8 cellular contexts compared by ENCODE assay signal in genomic region chr12:27710592-27711311, GRCh38. TPM values are rescaled to one million over a fixed set of nuclear protein-coding genes. Genes with fewer than 3 reads are reported as not detected.
DNase-seq lines count a peak whose midpoint lies in the region; ATAC-seq, FAIRE-seq and TF ChIP-seq lines count a peak whose summit lies in the region.

Gene MRPS35 (plus strand): TSS chr12:27710832. CDS start chr12:27710844, 12 bp downstream.

- peak within 1 kb of the TSS; percentile 99 for H3K4me3 ChIP-seq in Jurkat, Clone E6-1 (ENCODE audit: low read length)
- H3K4me3 ChIP-seq in esophagus squamous epithelium: peak within 1 kb of the TSS; percentile 66 to 98 (median 86)

- H3K4me1 ChIP-seq in esophagus squamous epithelium: peaks cover 7 to 50% (median 22%) of the 10 kb centered on the region in 3 donors

- no peaks in the 10 kb centered on the region for H3K27me3 ChIP-seq in esophagus squamous epithelium

- peaks cover 20% of the 10 kb centered on the region for H3K4me1 Mint-ChIP-seq in activated T-cell treated with anti-CD3 and anti-CD28 coated beads, Interleukin-2, amount 50 U/mL, for 72 hours (ENCODE audit: low read depth)
- H3K4me1 Mint-ChIP-seq in naive B cell: peaks cover 28 to 38% (median 37%) of the 10 kb centered on the region in 3 donors
- peaks cover 28% of the 10 kb centered on the region for H3K4me1 Mint-ChIP-seq in stimulated activated effector memory CD8-positive, alpha-beta T cell treated with anti-CD3 and anti-CD28 coated beads, Interleukin-12 subunit alpha, Interleukin-12 subunit beta, amount 100 ng/mL, for 72 hours

- 0% methylated on average over 17 to 20 of the region's 46 CpGs for WGBS in esophagus squamous epithelium, 2 donors

- H3K36me3 ChIP-seq in esophagus squamous epithelium: peaks cover 0 to 24% (median 0%) of the 10 kb centered on the region in 3 donors

- no peaks in the 10 kb centered on the region for H3K9me3 Mint-ChIP-seq in activated T-cell treated with anti-CD3 and anti-CD28 coated beads, Interleukin-2, amount 50 U/mL, for 72 hours
- no peaks in the 10 kb centered on the region for H3K9me3 Mint-ChIP-seq in naive B cell
- no peaks in the 10 kb centered on the region for H3K9me3 Mint-ChIP-seq in stimulated activated effector memory CD8-positive, alpha-beta T cell treated with anti-CD3 and anti-CD28 coated beads, Interleukin-12 subunit alpha, Interleukin-12 subunit beta, amount 100 ng/mL, for 72 hours

- intact Hi-C loops in esophagus squamous epithelium (cut with DNase I): no loop called here

- DNase-seq in DMS79 treated with DMSO at 0.1 percent for 48 hours (lab: John Stamatoyannopoulos, UW) (peak; percentile 90), RCC 7860 (ENCODE audit: low spot score) (peak; percentile 72), esophagus squamous epithelium (lab: John Stamatoyannopoulos, UW) (peak; percentile 38), naive B cell (peak; percentile 93)
- DNase-seq in Jurkat, Clone E6-1 (ENCODE audit: low read depth, low spot score): peak; percentile 84
- peak; percentile 93 to 94 for DNase-seq in activated T-cell treated with anti-CD3 and anti-CD28 coated beads, Interleukin-2, amount 50 U/mL, for 72 hours
- DNase-seq in stimulated activated effector memory CD8-positive, alpha-beta T cell treated with anti-CD3 and anti-CD28 coated beads, Interleukin-12 subunit alpha, Interleukin-12 subunit beta, amount 100 ng/mL, for 72 hours (ENCODE audit: low spot score in 2 of 2): peak; percentile 84 to 95

- H3K27me3 Mint-ChIP-seq in activated T-cell treated with anti-CD3 and anti-CD28 coated beads, Interleukin-2, amount 50 U/mL, for 72 hours (ENCODE audit: low read depth): no peaks in the 10 kb centered on the region
- peaks cover 0 to 5% (median 0%) of the 10 kb centered on the region in 3 donors for H3K27me3 Mint-ChIP-seq in naive B cell

- peak in 2 of 6 experiments; percentile 4 to 34 for TF ChIP-seq CTCF in esophagus squamous epithelium (IDR thresholded peaks at IDR 0.05)

- peak within 1 kb of the TSS; percentile 81 for H3K27ac Mint-ChIP-seq in activated T-cell treated with anti-CD3 and anti-CD28 coated beads, Interleukin-2, amount 50 U/mL, for 72 hours
- peak within 1 kb of the TSS; percentile 95 to 99 (median 98) for H3K27ac Mint-ChIP-seq in naive B cell
- peak within 1 kb of the TSS; percentile 94 for H3K27ac Mint-ChIP-seq in stimulated activated effector memory CD8-positive, alpha-beta T cell treated with anti-CD3 and anti-CD28 coated beads, Interleukin-12 subunit alpha, Interleukin-12 subunit beta, amount 100 ng/mL, for 72 hours

- peak within 1 kb of the TSS; percentile 86 to 95 for H3K4me3 Mint-ChIP-seq in activated T-cell treated with anti-CD3 and anti-CD28 coated beads, Interleukin-2, amount 50 U/mL, for 72 hours
- peak within 1 kb of the TSS; percentile 92 to 99 (median 97) for H3K4me3 Mint-ChIP-seq in naive B cell
- H3K4me3 Mint-ChIP-seq in stimulated activated effector memory CD8-positive, alpha-beta T cell treated with anti-CD3 and anti-CD28 coated beads, Interleukin-12 subunit alpha, Interleukin-12 subunit beta, amount 100 ng/mL, for 72 hours: peak within 1 kb of the TSS; percentile 97

- peak within 1 kb of the TSS; percentile 81 to 91 (median 90) for H3K27ac ChIP-seq in esophagus squamous epithelium

- peaks cover 0 to 5% of the 10 kb centered on the region in 2 donors for H3K36me3 Mint-ChIP-seq in activated T-cell treated with anti-CD3 and anti-CD28 coated beads, Interleukin-2, amount 50 U/mL, for 72 hours (ENCODE audit: insufficient read depth in 2 of 2)
- H3K36me3 Mint-ChIP-seq in naive B cell: no peaks in the 10 kb centered on the region
- H3K36me3 Mint-ChIP-seq in stimulated activated effector memory CD8-positive, alpha-beta T cell treated with anti-CD3 and anti-CD28 coated beads, Interleukin-12 subunit alpha, Interleukin-12 subunit beta, amount 100 ng/mL, for 72 hours: peaks cover 47% of the 10 kb centered on the region

- ATAC-seq in GM21717 (IDR thresholded peaks at IDR 0.05; ENCODE audit: unreplicated experiment) (peak; percentile 96), naive B cell (ENCODE audit: low read depth in 2 of 2) (peak; percentile 98)
- peak; percentile 98 to 99 for ATAC-seq in activated T-cell treated with anti-CD3 and anti-CD28 coated beads, Interleukin-2, amount 50 U/mL, for 72 hours (replicated peaks in 1 of 2)
- peak; percentile 98 for ATAC-seq in stimulated activated effector memory CD8-positive, alpha-beta T cell treated with anti-CD3 and anti-CD28 coated beads, Interleukin-12 subunit alpha, Interleukin-12 subunit beta, amount 100 ng/mL, for 72 hours

- H3K9me3 ChIP-seq in esophagus squamous epithelium: no peaks in the 10 kb centered on the region

- TF ChIP-seq POLR2A in esophagus squamous epithelium (IDR thresholded peaks at IDR 0.05): peak in 3 of 4 donors; percentile 13 to 73 (median 37)

- FAIRE-seq in RCC 7860 (lab: Jason Lieb, UNC): peak; percentile 8

RNA-seq across cellular contexts. Expression of gene MRPS35, which starts in this region (rescaled TPM):
- 77.8 TPM for polyA plus RNA-seq in Jurkat, Clone E6-1 (2012; ENCODE audit: insufficient read depth, insufficient read length)
- 10 to 100 TPM; 49.7 to 64.0 TPM for total RNA-seq in activated T-cell treated with anti-CD3 and anti-CD28 coated beads, Interleukin-2, amount 50 U/mL, for 72 hours
- total RNA-seq in esophagus squamous epithelium: 10 to 100 TPM; 25.7 to 61.8 (median 56.3) TPM
- 10 to 100 TPM; 64.8 to 83.5 (median 72.0) TPM for polyA plus RNA-seq in naive B cell (ENCODE audit: low read depth in 6 of 6)

Comparison
In these comparisons a context has a peak if more than half of its experiments do, and no peak if none do; other contexts are left out.
1. Peak in every context shown above with its lines: DNase-seq, ATAC-seq, H3K4me3 ChIP-seq and H3K27ac ChIP-seq.
2. DNase-seq: peak in every context shown above with its lines; median percentile 94 in activated T-cell treated with anti-CD3 and anti-CD28 coated beads, Interleukin-2, amount 50 U/mL, for 72 hours; 93 in naive B cell; 90 in DMS79 treated with DMSO at 0.1 percent for 48 hours; 90 in stimulated activated effector memory CD8-positive, alpha-beta T cell treated with anti-CD3 and anti-CD28 coated beads, Interleukin-12 subunit alpha, Interleukin-12 subunit beta, amount 100 ng/mL, for 72 hours; 84 in Jurkat, Clone E6-1; 72 in RCC 7860; 38 in esophagus squamous epithelium.